Comparison of ENCODE assay signal across 11 cellular contexts in genomic region chr18:78542204-78542603, GRCh38.
DNase-seq lines count a peak whose midpoint lies in the region; TF ChIP-seq lines count a peak whose summit lies in the region.
"Had no signal": no experiment of that assay in that cellular context is flagged by ENCODE, and none has a peak within 500 bp of the region (broad histone marks: within the 10 kb centered on the region; RNA-seq: fewer than 3 reads in every experiment).

No MANE protein-coding gene starts in this region.

- peak; percentile 35 for DNase-seq in MV-4-11 (lab: John Stamatoyannopoulos, UW)
- DNase-seq in epithelial cell of prostate (ENCODE audit: low read depth, low spot score), result peak; percentile 36
- no peak for DNase-seq in hepatocyte (ENCODE audit: low spot score)
- DNase-seq in activated effector memory CD4-positive, alpha-beta T cell treated with Interleukin-2 at 50 U/mL for 16 hours, result no peak
- no peak for DNase-seq in 8988T
- no peak for DNase-seq in activated CD4-positive, CD25-positive, alpha-beta regulatory T cell treated with anti-CD3 and anti-CD28 coated beads, Interleukin-2, amount 50 U/mL, for 72 hours
- DNase-seq: spleen; stimulated activated naive B cell treated with anti-CD40 and anti-IgM and Interleukin-4, amounts not matched to agents 10 μg/mL and 1 μg/mL and 100 μg/mL, for 72 hours had no signal

- TF ChIP-seq CTCF in neural cell (IDR thresholded peaks at IDR 0.05; ENCODE audit: poor library complexity, severe bottlenecking) (no peak), hepatocyte (IDR thresholded peaks at IDR 0.05; ENCODE audit: poor library complexity) (no peak)

- no peaks in the 10 kb centered on the region for H3K36me3 ChIP-seq in BLaER1
- H3K36me3 ChIP-seq in neural cell (ENCODE audit: insufficient read depth, low read length), result no peaks in the 10 kb centered on the region
- H3K36me3 ChIP-seq in hepatocyte (replicated peaks; ENCODE audit: insufficient read depth, low read depth), result no peaks in the 10 kb centered on the region
- H3K36me3 ChIP-seq: spleen had no signal

- H4K20me1 ChIP-seq in BLaER1, result no peaks in the 10 kb centered on the region
- H4K20me1 ChIP-seq in neural cell (ENCODE audit: insufficient read depth), result no peaks in the 10 kb centered on the region
- H4K20me1 ChIP-seq in hepatocyte (ENCODE audit: insufficient read depth, poor library complexity, severe bottlenecking), result no peaks in the 10 kb centered on the region

- H3K4me3 ChIP-seq in BLaER1 (no peak overlapping the region), neural cell (ENCODE audit: low read length) (no peak overlapping the region), hepatocyte (no peak overlapping the region)
- H3K4me3 ChIP-seq: spleen had no signal

- peaks cover 46% of the 10 kb centered on the region for H3K4me1 ChIP-seq in BLaER1
- no peaks in the 10 kb centered on the region for H3K4me1 ChIP-seq in hepatocyte (ENCODE audit: insufficient read depth)

- H3K4me2 ChIP-seq in BLaER1 (peak overlapping the region; percentile 13; the same call in 1 of the 2 replicates), neural cell (ENCODE audit: low read length) (no peak overlapping the region), hepatocyte (no peak overlapping the region)

- H3K79me2 ChIP-seq in neural cell (replicated peaks; ENCODE audit: insufficient read depth, low read length) (no peaks in the 10 kb centered on the region), hepatocyte (no peaks in the 10 kb centered on the region)

- TF ChIP-seq EP300 in neural cell (conservative IDR thresholded peaks at IDR 0.05; ENCODE audit: poor library complexity, severe bottlenecking), result peak; percentile 5

- TF ChIP-seq RAD21 in neural cell (conservative IDR thresholded peaks at IDR 0.05), result no peak

- H3K27ac ChIP-seq in BLaER1, result no peak overlapping the region
- no peak overlapping the region for H3K27ac ChIP-seq in epithelial cell of prostate
- no peak overlapping the region for H3K27ac ChIP-seq in neural cell (ENCODE audit: low read length)
- H3K27ac ChIP-seq in hepatocyte, result no peak overlapping the region
- H3K27ac ChIP-seq: C4-2B had no signal

- H3K9ac ChIP-seq in BLaER1 (no peak overlapping the region), neural cell (ENCODE audit: low read length) (no peak overlapping the region)

- no peaks in the 10 kb centered on the region for H3F3A ChIP-seq in neural cell (ENCODE audit: insufficient read depth, low read length, poor library complexity, severe bottlenecking)

- WGBS in hepatocyte (ENCODE audit: low lambda C conversion rate, missing lambda C conversion rate), result 49% methylated on average over 4 of the region's 4 CpGs

- H3K9me3 ChIP-seq in BLaER1, result no peaks in the 10 kb centered on the region
- H3K9me3 ChIP-seq in neural cell (ENCODE audit: low read length), result no peaks in the 10 kb centered on the region
- no peaks in the 10 kb centered on the region for H3K9me3 ChIP-seq in hepatocyte (ENCODE audit: low read depth)
- H3K9me3 ChIP-seq: spleen had no signal

- H3K9me2 ChIP-seq in neural cell (ENCODE audit: insufficient read depth, low read length) (no peaks in the 10 kb centered on the region), hepatocyte (replicated peaks; ENCODE audit: insufficient read depth) (no peaks in the 10 kb centered on the region)

- no peaks in the 10 kb centered on the region for H3K27me3 ChIP-seq in BLaER1
- H3K27me3 ChIP-seq in neural cell (ENCODE audit: insufficient read depth, low read depth, low read length), result no peaks in the 10 kb centered on the region
- H3K27me3 ChIP-seq in hepatocyte, result no peaks in the 10 kb centered on the region
- H3K27me3 ChIP-seq: spleen had no signal

- H2AFZ ChIP-seq in neural cell (ENCODE audit: low read depth, low read length), result no peak overlapping the region
- no peak overlapping the region for H2AFZ ChIP-seq in hepatocyte

TF ChIP-seq in neural cell, 6 proteins besides CTCF, POLR2A, EP300 and RAD21:
- no peak for TF ChIP-seq POLR2AphosphoS5 (IDR thresholded peaks at IDR 0.05)
- TF ChIP-seq MXI1 (conservative IDR thresholded peaks at IDR 0.05; ENCODE audit: poor library complexity, severe bottlenecking), result no peak

Comparison
In these comparisons a context has a peak if more than half of its experiments do, and no peak if none do; other contexts are left out.
1. DNase-seq: peak in MV-4-11 (single experiment) and epithelial cell of prostate (single experiment); none in hepatocyte (single experiment), activated effector memory CD4-positive, alpha-beta T cell treated with Interleukin-2 at 50 U/mL for 16 hours (single experiment), 8988T (single experiment) and activated CD4-positive, CD25-positive, alpha-beta regulatory T cell treated with anti-CD3 and anti-CD28 coated beads, Interleukin-2, amount 50 U/mL, for 72 hours (single experiment).